ENCODE assay signal across 16 cellular contexts in genomic region chr13:29786698-29787097, GRCh38.
A peak's percentile ranks its signal among the peaks of the same experiment; 100 is the strongest.
DNase-seq lines count a peak whose midpoint lies in the region; ATAC-seq and TF ChIP-seq lines count a peak whose summit lies in the region.
"Had no signal": no experiment of that assay in that cellular context is flagged by ENCODE, and none has a peak within 500 bp of the region (broad histone marks: within the 10 kb centered on the region; RNA-seq: fewer than 3 reads in every experiment).

No MANE protein-coding gene starts in this region.

- H3K9me3 Mint-ChIP-seq in Caco-2 (ENCODE audit: unreplicated experiment) (peaks cover 9% of the 10 kb centered on the region), osteocyte (ENCODE audit: unreplicated experiment) (no peaks in the 10 kb centered on the region)
- H3K9me3 Mint-ChIP-seq: CD4-positive, alpha-beta T cell; GM23338; H9 had no signal

- intact Hi-C loops in Caco-2 (cut with micrococcal nuclease; ENCODE audit: unreplicated experiment) (loop anchor here (5.0 kb wide), 1 partner anchor 56 kb away; no protein-coding TSS in a partner anchor), left colon (cut with DNase I, micrococcal nuclease) (no loop called here)

- 0 out of 2 replicates have a peak overlapping the region, but pooled peaks have one; percentile 23 for H3K27ac ChIP-seq in SK-N-MC

- TF ChIP-seq CTCF in Caco-2 (IDR thresholded peaks at IDR 0.05; ENCODE audit: insufficient read depth in 1 of 2, low read depth in 1 of 2, low read length in 1 of 2, severe bottlenecking in 1 of 2, unreplicated experiment in 1 of 2) (no peak), osteocyte (IDR thresholded peaks at IDR 0.05) (no peak)

- peaks cover 53% of the 10 kb centered on the region for H3K4me1 ChIP-seq in Caco-2

- no peak overlapping the region for H3K9ac ChIP-seq in SK-N-MC (ENCODE audit: insufficient read length)

- H3K36me3 Mint-ChIP-seq in Caco-2 (ENCODE audit: insufficient read depth, unreplicated experiment) (peaks cover 7% of the 10 kb centered on the region), osteocyte (ENCODE audit: unreplicated experiment) (no peaks in the 10 kb centered on the region)

- H3K27me3 Mint-ChIP-seq in Caco-2 (ENCODE audit: insufficient read depth, unreplicated experiment) = no peaks in the 10 kb centered on the region
- H3K27me3 Mint-ChIP-seq in osteocyte (ENCODE audit: unreplicated experiment) = no peaks in the 10 kb centered on the region
- H3K27me3 Mint-ChIP-seq: B cell; CD4-positive, alpha-beta T cell had no signal

- H3K9me3 ChIP-seq in Caco-2 (no peaks in the 10 kb centered on the region), SK-N-MC (ENCODE audit: low read depth, low read length) (no peaks in the 10 kb centered on the region)

- no peak overlapping the region for H3K4me3 Mint-ChIP-seq in Caco-2 (ENCODE audit: unreplicated experiment)
- H3K4me3 Mint-ChIP-seq in osteocyte (ENCODE audit: unreplicated experiment) = no peak overlapping the region
- H3K4me3 Mint-ChIP-seq: B cell; CD4-positive, alpha-beta T cell; GM23338; H9 had no signal

- DNase-seq in Caco-2 (no peak), SK-N-MC (ENCODE audit: low read depth, low spot score) (no peak), left colon (no peak), osteocyte (ENCODE audit: extremely low spot score, unreplicated experiment) (no peak), NCI-H446 (lab: John Stamatoyannopoulos, UW) (no peak), glomerular visceral epithelial cell (ENCODE audit: extremely low spot score) (no peak)
- DNase-seq: C1 segment of cervical spinal cord; CD4-positive, alpha-beta T cell; DND-41; GDM1; H9 had no signal

- CTCF ChIA-PET in Caco-2 (lab: Charles Lee) = interaction anchor here (1.3 to 1.9 kb wide), 2 partner anchors 137 to 326 kb away, joined by 3 to 6 read pairs; no protein-coding TSS in a partner anchor

- H3K4me1 Mint-ChIP-seq in Caco-2 (ENCODE audit: low read depth, unreplicated experiment) (peaks cover 42% of the 10 kb centered on the region), osteocyte (ENCODE audit: unreplicated experiment) (peaks cover 36% of the 10 kb centered on the region)

- H3K27ac Mint-ChIP-seq in Caco-2 (ENCODE audit: unreplicated experiment) (peak overlapping the region; percentile 57), osteocyte (ENCODE audit: unreplicated experiment) (peak overlapping the region; percentile 27)
- H3K27ac Mint-ChIP-seq: B cell, GM23338 had no signal

- H3K36me3 ChIP-seq in Caco-2 (ENCODE audit: control insufficient read depth, insufficient read depth, low read length) (no peaks in the 10 kb centered on the region; the same call in 1 of the 2 replicates), SK-N-MC (ENCODE audit: insufficient read depth, low read length) (no peaks in the 10 kb centered on the region)

- H3K27me3 ChIP-seq in Caco-2 (replicated peaks; ENCODE audit: control insufficient read depth, insufficient read depth, low read length) = no peaks in the 10 kb centered on the region

- POLR2A ChIA-PET in Caco-2 (lab: Charles Lee) = interaction anchor here (0.6 to 1.3 kb wide), 2 partner anchors 48 to 137 kb away, joined by 3 to 5 read pairs; no protein-coding TSS in a partner anchor

- ATAC-seq in left colon (peak; percentile 92), HG03439 (IDR thresholded peaks at IDR 0.05; ENCODE audit: unreplicated experiment) (no peak), GM21515 (IDR thresholded peaks at IDR 0.05; ENCODE audit: unreplicated experiment) (no peak)
- ATAC-seq: GM23338, K562 had no signal

- H3K4me3 ChIP-seq in Caco-2 (ENCODE audit: low read depth, low read length) (no peak overlapping the region), SK-N-MC (no peak overlapping the region)
- H3K4me3 ChIP-seq: GM23338, K562 had no signal

- BruUV-seq in Caco-2 (replicated peaks; lab: Mats Ljungman, UMichigan) = no TSS peak
